In the genomic region with DNA sequence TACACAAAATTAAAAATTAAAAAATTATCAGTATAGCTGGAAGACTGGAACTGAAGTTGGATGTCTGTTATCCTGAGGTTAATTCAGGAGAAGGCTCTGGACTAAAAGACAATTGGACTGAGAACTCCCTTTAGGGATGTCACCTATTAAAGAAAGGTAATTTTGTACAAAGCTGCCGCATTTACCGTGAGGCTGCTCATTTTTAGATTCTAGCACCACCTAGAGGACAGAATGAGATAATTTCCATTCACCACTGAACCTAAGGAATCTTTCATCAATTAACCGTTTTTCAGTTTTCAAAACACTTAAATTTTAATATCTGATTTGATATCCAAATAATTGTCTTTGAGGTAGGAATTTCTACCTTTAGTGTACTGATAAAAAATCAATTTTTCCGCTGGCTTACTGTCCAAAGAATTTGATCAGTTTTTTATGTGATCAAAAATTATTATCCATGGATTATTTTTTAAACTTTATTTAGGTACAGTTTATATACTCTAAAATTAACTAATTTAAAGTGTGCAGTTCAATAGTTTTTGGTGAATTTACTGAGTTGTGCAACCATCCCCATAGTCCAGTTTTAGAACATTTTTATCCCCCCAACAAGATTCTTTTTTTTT, we compare ENCODE assay signal across 8 cellular contexts.
DNase-seq lines count a peak whose midpoint lies in the region; ATAC-seq and TF ChIP-seq lines count a peak whose summit lies in the region.

No MANE protein-coding gene starts in this region.

- H3K4me1 Mint-ChIP-seq in mesothelial cell of epicardium = peaks cover 5% of the 10 kb centered on the region

- no peak overlapping the region for H3K27ac Mint-ChIP-seq in mesothelial cell of epicardium

- ATAC-seq in HG03196 (IDR thresholded peaks at IDR 0.05; ENCODE audit: unreplicated experiment) = no peak

- no peak overlapping the region for H3K4me3 Mint-ChIP-seq in mesothelial cell of epicardium

- no peak overlapping the region for H3K4me3 ChIP-seq in Jurkat, Clone E6-1 (ENCODE audit: low read length)

- no peaks in the 10 kb centered on the region for H3K27me3 Mint-ChIP-seq in mesothelial cell of epicardium (ENCODE audit: low read depth)

- peak; percentile 85 for TF ChIP-seq CTCF in mesothelial cell of epicardium (IDR thresholded peaks at IDR 0.05; ENCODE audit: unreplicated experiment)

- peaks cover 8% of the 10 kb centered on the region for H3K9me3 Mint-ChIP-seq in mesothelial cell of epicardium

- no peaks in the 10 kb centered on the region for H3K36me3 Mint-ChIP-seq in mesothelial cell of epicardium

- peak; percentile 58 for DNase-seq in SIG-M5 treated with dmso at 0.1 percent for 504 hours (lab: John Stamatoyannopoulos, UW; ENCODE audit: unreplicated experiment)
- DNase-seq in SIG-M5 (lab: John Stamatoyannopoulos, UW) = no peak
- peak; percentile 35 for DNase-seq in Jurkat, Clone E6-1 (ENCODE audit: low read depth, low spot score)
- peak; percentile 58 for DNase-seq in OCI-M1 (lab: John Stamatoyannopoulos, UW)
- peak; percentile 45 for DNase-seq in dedifferentiated amniotic fluid mesenchymal stem cell (ENCODE audit: extremely low spot score)
- no peak for DNase-seq in mesothelial cell of epicardium (ENCODE audit: low spot score in 2 of 2, unreplicated experiment in 2 of 2)
- no peak for DNase-seq in activated CD4-positive, alpha-beta T cell treated with anti-CD3 and anti-CD28 coated beads for 1 hour

Comparison
In these comparisons a context has a peak if more than half of its experiments do, and no peak if none do; other contexts are left out.
1. DNase-seq: peak in SIG-M5 treated with dmso at 0.1 percent for 504 hours (single experiment), Jurkat, Clone E6-1 (single experiment), OCI-M1 (single experiment) and dedifferentiated amniotic fluid mesenchymal stem cell (single experiment); none in SIG-M5 (single experiment), mesothelial cell of epicardium (0 of 2) and activated CD4-positive, alpha-beta T cell treated with anti-CD3 and anti-CD28 coated beads for 1 hour (single experiment).